ENCODE assay signal across 8 cellular contexts in the genomic region with DNA sequence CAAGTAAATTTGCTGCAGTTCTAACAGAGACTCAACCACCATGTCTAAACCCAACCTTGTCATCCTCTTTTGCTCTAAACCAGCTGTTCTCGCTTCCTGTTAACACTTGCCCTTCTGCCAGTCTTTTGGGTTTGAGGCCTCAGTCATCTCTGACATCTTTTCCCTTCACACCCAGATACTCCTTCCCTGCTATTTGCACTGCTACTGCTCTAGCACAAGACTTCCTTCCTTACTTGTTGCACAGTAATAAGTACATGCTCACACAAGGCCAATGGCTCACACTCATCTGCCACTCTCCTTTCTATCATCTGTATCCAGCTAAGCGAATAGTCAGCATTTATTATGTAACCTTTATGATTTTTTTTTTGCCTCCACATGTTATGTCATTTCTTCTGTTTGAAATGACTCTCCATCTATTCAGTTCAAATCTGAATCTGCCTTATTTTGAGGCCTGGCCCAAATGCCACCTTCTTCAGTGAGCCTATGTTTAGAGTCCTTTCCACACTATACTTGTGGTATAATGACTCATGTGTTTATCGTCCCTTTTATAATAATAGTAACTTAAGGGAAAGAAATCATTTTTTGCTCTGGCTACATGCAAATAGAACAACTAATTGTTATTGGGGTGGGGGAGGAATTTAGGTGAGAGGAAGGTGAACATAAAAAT. TPM values are rescaled to one million over a fixed set of nuclear protein-coding genes. Genes with fewer than 3 reads are reported as not detected.
DNase-seq lines count a peak whose midpoint lies in the region; ATAC-seq and TF ChIP-seq lines count a peak whose summit lies in the region.

No MANE protein-coding gene starts in this region.

- DNase-seq in EH (ENCODE audit: low read depth) (peak; percentile 19), DMS 273 treated with DMSO at 0.1 percent for 48 hours (lab: John Stamatoyannopoulos, UW) (no peak), NCI-H2029 (lab: John Stamatoyannopoulos, UW) (no peak), WERI-Rb-1 (no peak), sigmoid colon (no peak)
- no peak for DNase-seq in activated naive CD8-positive, alpha-beta T cell treated with anti-CD3 and anti-CD28 coated beads, Interleukin-2, amount 50 U/mL, for 24 hours

- H3K9me3 Mint-ChIP-seq in activated naive CD8-positive, alpha-beta T cell treated with anti-CD3 and anti-CD28 coated beads, Interleukin-2, amount 50 U/mL, for 24 hours: no peaks in the 10 kb centered on the region

- H3K27ac Mint-ChIP-seq in activated naive CD8-positive, alpha-beta T cell treated with anti-CD3 and anti-CD28 coated beads, Interleukin-2, amount 50 U/mL, for 24 hours: peak overlapping the region; percentile 65

- H3K4me1 ChIP-seq in sigmoid colon: peaks cover 0 to 7% (median 2%) of the 10 kb centered on the region in 4 donors

- H3K27ac ChIP-seq in WERI-Rb-1 (no peak overlapping the region), sigmoid colon (no peak overlapping the region)

- peak; percentile 78 for ATAC-seq in GM19463 (IDR thresholded peaks at IDR 0.05; ENCODE audit: unreplicated experiment)
- ATAC-seq in HG03378 (IDR thresholded peaks at IDR 0.05; ENCODE audit: unreplicated experiment): peak; percentile 78
- ATAC-seq in activated naive CD8-positive, alpha-beta T cell treated with anti-CD3 and anti-CD28 coated beads, Interleukin-2, amount 50 U/mL, for 24 hours: peak; percentile 54

- H3K4me3 ChIP-seq in WERI-Rb-1 (ENCODE audit: low read depth, low read length) (no peak overlapping the region), sigmoid colon (no peak overlapping the region)

- 81 to 92% methylated on average over 3 of the region's 3 CpGs for WGBS in sigmoid colon, 2 donors

- intact Hi-C loops in sigmoid colon (cut with DNase I): no loop called here

- TF ChIP-seq POLR2A in sigmoid colon (IDR thresholded peaks at IDR 0.05): no peak

- H3K4me3 Mint-ChIP-seq in activated naive CD8-positive, alpha-beta T cell treated with anti-CD3 and anti-CD28 coated beads, Interleukin-2, amount 50 U/mL, for 24 hours: no peak overlapping the region

- peaks cover 2% of the 10 kb centered on the region for H3K36me3 Mint-ChIP-seq in activated naive CD8-positive, alpha-beta T cell treated with anti-CD3 and anti-CD28 coated beads, Interleukin-2, amount 50 U/mL, for 24 hours (ENCODE audit: low read depth)

- no peaks in the 10 kb centered on the region for H3K27me3 ChIP-seq in WERI-Rb-1 (ENCODE audit: insufficient read depth, low read depth, severe bottlenecking)
- H3K27me3 ChIP-seq in sigmoid colon: no peaks in the 10 kb centered on the region

- no peaks in the 10 kb centered on the region for H3K27me3 Mint-ChIP-seq in activated naive CD8-positive, alpha-beta T cell treated with anti-CD3 and anti-CD28 coated beads, Interleukin-2, amount 50 U/mL, for 24 hours

- H3K36me3 ChIP-seq in WERI-Rb-1: peaks cover 21% of the 10 kb centered on the region
- H3K36me3 ChIP-seq in sigmoid colon: peaks cover 3 to 58% (median 9%) of the 10 kb centered on the region in 4 donors

- no peaks in the 10 kb centered on the region for H3K9me3 ChIP-seq in WERI-Rb-1 (ENCODE audit: severe bottlenecking)
- no peaks in the 10 kb centered on the region for H3K9me3 ChIP-seq in sigmoid colon

- peaks cover 24% of the 10 kb centered on the region for H3K4me1 Mint-ChIP-seq in activated naive CD8-positive, alpha-beta T cell treated with anti-CD3 and anti-CD28 coated beads, Interleukin-2, amount 50 U/mL, for 24 hours

- TF ChIP-seq EP300 in sigmoid colon (IDR thresholded peaks at IDR 0.05): no peak

- no peak for TF ChIP-seq CTCF in WERI-Rb-1 (IDR thresholded peaks at IDR 0.05; ENCODE audit: low read depth, low read length)
- TF ChIP-seq CTCF in sigmoid colon (IDR thresholded peaks at IDR 0.05): no peak

RNA-seq across cellular contexts. Expression of a gene that starts 22.5 kb away (rescaled TPM):
- 1 to 10 TPM in 2 of 4 donors, under 1 TPM in 2; 0.54 to 3.3 (median 1.3) TPM for total RNA-seq in sigmoid colon
- polyA plus RNA-seq in sigmoid colon: not detected
